ENCODE assay signal across 17 cellular contexts in genomic region chr3:40975711-40976121, GRCh38.
A peak's percentile ranks its signal among the peaks of the same experiment; 100 is the strongest.
DNase-seq lines count a peak whose midpoint lies in the region; ATAC-seq and TF ChIP-seq lines count a peak whose summit lies in the region.
"Had no signal": no experiment of that assay in that cellular context is flagged by ENCODE, and none has a peak within 500 bp of the region (broad histone marks: within the 10 kb centered on the region; RNA-seq: fewer than 3 reads in every experiment).

No MANE protein-coding gene starts in this region.

- peak overlapping the region; percentile 65 for H3K27ac Mint-ChIP-seq in chondrocyte (ENCODE audit: unreplicated experiment)
- H3K27ac Mint-ChIP-seq: immature natural killer cell had no signal

- no peaks in the 10 kb centered on the region for H3K9me3 Mint-ChIP-seq in chondrocyte (ENCODE audit: low read depth)
- H3K9me3 Mint-ChIP-seq: immature natural killer cell had no signal

- intact Hi-C loops in right cardiac atrium (cut with DNase I) (no loop called here), gastrocnemius medialis (cut with DNase I; ENCODE audit: low total_unique reads) (no loop called here)

- no peak for TF ChIP-seq POLR2A in gastrocnemius medialis (IDR thresholded peaks at IDR 0.05)

- 39% methylated on average over 6 of the region's 6 CpGs for WGBS in right cardiac atrium

- H3K4me1 ChIP-seq in right cardiac atrium (ENCODE audit: control insufficient read depth, insufficient read depth, low read length), result peaks cover 22% of the 10 kb centered on the region
- H3K4me1 ChIP-seq in gastrocnemius medialis, result peaks cover 11 to 33% of the 10 kb centered on the region in 2 donors

- no peaks in the 10 kb centered on the region for H3K36me3 Mint-ChIP-seq in chondrocyte (ENCODE audit: low read depth)
- H3K36me3 Mint-ChIP-seq: immature natural killer cell had no signal

- ATAC-seq in right cardiac atrium, result peak; percentile 44 to 73
- ATAC-seq in gastrocnemius medialis, result peak in 1 of 2 donors; percentile 21
- ATAC-seq: mucosa of descending colon had no signal

- H3K4me3 Mint-ChIP-seq in chondrocyte (ENCODE audit: unreplicated experiment), result no peak overlapping the region
- H3K4me3 Mint-ChIP-seq: IgD-negative memory B cell, immature natural killer cell had no signal

- H3K27ac ChIP-seq in right cardiac atrium (ENCODE audit: low read length) (peak overlapping the region; percentile 70), gastrocnemius medialis (peak overlapping the region in 3 of 4 donors; percentile 22 to 48 (median 32))
- H3K27ac ChIP-seq: SK-N-MC had no signal

- no peaks in the 10 kb centered on the region for H3K36me3 ChIP-seq in gastrocnemius medialis

- H3K9me3 ChIP-seq in right cardiac atrium (ENCODE audit: control insufficient read depth, low read length) (no peaks in the 10 kb centered on the region), gastrocnemius medialis (no peaks in the 10 kb centered on the region)
- H3K9me3 ChIP-seq: mucosa of descending colon had no signal

- TF ChIP-seq CTCF in chondrocyte (IDR thresholded peaks at IDR 0.05) (no peak), gastrocnemius medialis (IDR thresholded peaks at IDR 0.05 in 4 of 5, conservative IDR thresholded peaks at IDR 0.05 in 1 of 5) (no peak)

- peaks cover 56% of the 10 kb centered on the region for H3K4me1 Mint-ChIP-seq in chondrocyte (ENCODE audit: low read depth)

- no peaks in the 10 kb centered on the region for H3K27me3 ChIP-seq in right cardiac atrium (ENCODE audit: control insufficient read depth, insufficient read depth)
- no peaks in the 10 kb centered on the region for H3K27me3 ChIP-seq in gastrocnemius medialis

- H3K4me3 ChIP-seq in right cardiac atrium (ENCODE audit: low read length) (no peak overlapping the region), gastrocnemius medialis (no peak overlapping the region)
- H3K4me3 ChIP-seq: mucosa of descending colon, SK-N-MC had no signal

- no peaks in the 10 kb centered on the region for H3K27me3 Mint-ChIP-seq in chondrocyte (ENCODE audit: low read depth)

- DNase-seq in HT1080 (ENCODE audit: low read depth), result peak; percentile 29
- DNase-seq in chondrocyte (ENCODE audit: low spot score), result no peak
- no peak for DNase-seq in right cardiac atrium
- no peak for DNase-seq in gastrocnemius medialis
- no peak for DNase-seq in AML-193 (lab: John Stamatoyannopoulos, UW)
- DNase-seq in 8988T, result no peak
- DNase-seq in NCI-H446 treated with DMSO at 0.1 percent for 48 hours (lab: John Stamatoyannopoulos, UW), result no peak
- DNase-seq: activated CD4-positive, alpha-beta T cell treated with anti-CD3 and anti-CD28 coated beads for 1 hour; cerebellar nuclear complex; immature natural killer cell; mucosa of descending colon; NCI-H2029 treated with DMSO at 0.1 percent for 48 hours; NCI-H510A; stimulated activated CD4-positive, alpha-beta T cell treated with anti-CD3 and anti-CD28 coated beads, Interleukin-2, amount 100 ng/mL, for 48 hours; T-helper 9 cell had no signal

- in situ Hi-C loops in gastrocnemius medialis (cut with MboI; ENCODE audit: low sequenced_read_pairs in 4 of 4), result no loop called here
